11 cellular contexts compared by ENCODE assay signal in the genomic region with DNA sequence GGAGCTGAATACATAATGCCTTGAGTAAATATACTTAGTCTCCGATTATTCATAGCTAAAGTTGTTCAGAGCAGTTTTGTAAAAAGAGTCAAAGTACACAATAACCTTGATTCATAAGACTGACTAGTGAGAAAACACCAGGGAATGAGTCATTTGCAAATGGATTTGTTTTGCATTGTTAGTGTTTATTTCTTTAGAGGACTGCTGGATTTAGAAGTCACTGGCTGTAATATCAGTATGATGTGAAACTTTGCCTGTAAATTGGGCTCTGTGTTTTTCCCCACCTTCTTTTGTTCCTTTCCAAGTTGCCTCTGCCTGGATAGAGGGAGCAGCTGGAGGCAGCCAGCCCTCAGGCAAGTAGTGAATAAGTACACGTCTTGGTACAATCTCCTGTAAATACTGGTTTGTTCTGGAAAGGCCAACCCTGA.
DNase-seq lines count a peak whose midpoint lies in the region; ATAC-seq and TF ChIP-seq lines count a peak whose summit lies in the region.
"Had no signal": no experiment of that assay in that cellular context is flagged by ENCODE, and none has a peak within 500 bp of the region (broad histone marks: within the 10 kb centered on the region; RNA-seq: fewer than 3 reads in every experiment).

No MANE protein-coding gene starts in this region.

- DNase-seq in AG09319 (ENCODE audit: extremely low read depth, low read depth) (peak; percentile 16), HFF-Myc (ENCODE audit: extremely low read depth, low read depth) (peak; percentile 27), RKO (ENCODE audit: low spot score) (peak; percentile 21), fibroblast of villous mesenchyme (ENCODE audit: low read depth) (peak; percentile 54)
- DNase-seq: activated CD4-positive, alpha-beta T cell treated with anti-CD3 and anti-CD28 coated beads for 1 hour had no signal

- ATAC-seq in GM21786 (IDR thresholded peaks at IDR 0.05; ENCODE audit: unreplicated experiment) (no peak), GM18861 (IDR thresholded peaks at IDR 0.05; ENCODE audit: unreplicated experiment) (no peak), GM19395 (IDR thresholded peaks at IDR 0.05; ENCODE audit: unreplicated experiment) (no peak), SK-N-SH treated with all-trans-retinoic acid at 6 μM for 48 hours (no peak)
- ATAC-seq: activated T-helper 17 cell treated with anti-CD3 and anti-CD28 coated beads, Interleukin-2, amount 50 U/mL, for 72 hours had no signal

- TF ChIP-seq CTCF in AG09319 (IDR thresholded peaks at IDR 0.05; ENCODE audit: low read depth, low read length), result no peak
- TF ChIP-seq CTCF in HFF-Myc (IDR thresholded peaks at IDR 0.05; ENCODE audit: low read depth, low read length, missing control alignments), result no peak
- TF ChIP-seq CTCF in fibroblast of villous mesenchyme (IDR thresholded peaks at IDR 0.05; ENCODE audit: insufficient read depth, low read depth, low read length), result no peak

- H3K4me3 ChIP-seq in HFF-Myc (replicated peaks; ENCODE audit: low read depth, low read length), result no peak overlapping the region
- H3K4me3 ChIP-seq in fibroblast of villous mesenchyme (ENCODE audit: low read depth, low read length), result no peak overlapping the region
- H3K4me3 ChIP-seq: suprapubic skin had no signal

TF ChIP-seq in SK-N-SH treated with all-trans-retinoic acid at 6 μM for 48 hours, 23 proteins besides CTCF, POLR2A, EP300 and RAD21:
- no peak for TF ChIP-seq ZNF565 (CRISPR knock-in tag; conservative IDR thresholded peaks at IDR 0.05; ENCODE audit: low read depth)
- TF ChIP-seq ZNF8 (CRISPR knock-in tag; IDR thresholded peaks at IDR 0.05), result no peak
- TF ChIP-seq, protein P1, sequence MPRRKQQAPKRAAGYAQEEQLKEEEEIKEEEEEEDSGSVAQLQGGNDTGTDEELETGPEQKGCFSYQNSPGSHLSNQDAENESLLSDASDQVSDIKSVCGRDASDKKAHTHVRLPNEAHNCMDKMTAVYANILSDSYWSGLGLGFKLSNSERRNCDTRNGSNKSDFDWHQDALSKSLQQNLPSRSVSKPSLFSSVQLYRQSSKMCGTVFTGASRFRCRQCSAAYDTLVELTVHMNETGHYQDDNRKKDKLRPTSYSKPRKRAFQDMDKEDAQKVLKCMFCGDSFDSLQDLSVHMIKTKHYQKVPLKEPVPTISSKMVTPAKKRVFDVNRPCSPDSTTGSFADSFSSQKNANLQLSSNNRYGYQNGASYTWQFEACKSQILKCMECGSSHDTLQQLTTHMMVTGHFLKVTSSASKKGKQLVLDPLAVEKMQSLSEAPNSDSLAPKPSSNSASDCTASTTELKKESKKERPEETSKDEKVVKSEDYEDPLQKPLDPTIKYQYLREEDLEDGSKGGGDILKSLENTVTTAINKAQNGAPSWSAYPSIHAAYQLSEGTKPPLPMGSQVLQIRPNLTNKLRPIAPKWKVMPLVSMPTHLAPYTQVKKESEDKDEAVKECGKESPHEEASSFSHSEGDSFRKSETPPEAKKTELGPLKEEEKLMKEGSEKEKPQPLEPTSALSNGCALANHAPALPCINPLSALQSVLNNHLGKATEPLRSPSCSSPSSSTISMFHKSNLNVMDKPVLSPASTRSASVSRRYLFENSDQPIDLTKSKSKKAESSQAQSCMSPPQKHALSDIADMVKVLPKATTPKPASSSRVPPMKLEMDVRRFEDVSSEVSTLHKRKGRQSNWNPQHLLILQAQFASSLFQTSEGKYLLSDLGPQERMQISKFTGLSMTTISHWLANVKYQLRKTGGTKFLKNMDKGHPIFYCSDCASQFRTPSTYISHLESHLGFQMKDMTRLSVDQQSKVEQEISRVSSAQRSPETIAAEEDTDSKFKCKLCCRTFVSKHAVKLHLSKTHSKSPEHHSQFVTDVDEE (CRISPR knock-in tag; IDR thresholded peaks at IDR 0.05), result no peak
- TF ChIP-seq, protein P2, sequence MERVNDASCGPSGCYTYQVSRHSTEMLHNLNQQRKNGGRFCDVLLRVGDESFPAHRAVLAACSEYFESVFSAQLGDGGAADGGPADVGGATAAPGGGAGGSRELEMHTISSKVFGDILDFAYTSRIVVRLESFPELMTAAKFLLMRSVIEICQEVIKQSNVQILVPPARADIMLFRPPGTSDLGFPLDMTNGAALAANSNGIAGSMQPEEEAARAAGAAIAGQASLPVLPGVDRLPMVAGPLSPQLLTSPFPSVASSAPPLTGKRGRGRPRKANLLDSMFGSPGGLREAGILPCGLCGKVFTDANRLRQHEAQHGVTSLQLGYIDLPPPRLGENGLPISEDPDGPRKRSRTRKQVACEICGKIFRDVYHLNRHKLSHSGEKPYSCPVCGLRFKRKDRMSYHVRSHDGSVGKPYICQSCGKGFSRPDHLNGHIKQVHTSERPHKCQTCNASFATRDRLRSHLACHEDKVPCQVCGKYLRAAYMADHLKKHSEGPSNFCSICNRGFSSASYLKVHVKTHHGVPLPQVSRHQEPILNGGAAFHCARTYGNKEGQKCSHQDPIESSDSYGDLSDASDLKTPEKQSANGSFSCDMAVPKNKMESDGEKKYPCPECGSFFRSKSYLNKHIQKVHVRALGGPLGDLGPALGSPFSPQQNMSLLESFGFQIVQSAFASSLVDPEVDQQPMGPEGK (CRISPR knock-in tag; IDR thresholded peaks at IDR 0.05; ENCODE audit: borderline replicate concordance), result no peak
- TF ChIP-seq ZC3H10 (CRISPR knock-in tag; IDR thresholded peaks at IDR 0.05), result no peak
- TF ChIP-seq ZNF70 (CRISPR knock-in tag; IDR thresholded peaks at IDR 0.05), result no peak
- TF ChIP-seq ZFP3 (CRISPR knock-in tag; IDR thresholded peaks at IDR 0.05), result no peak
- no peak for TF ChIP-seq GLIS3 (CRISPR knock-in tag; IDR thresholded peaks at IDR 0.05)
- TF ChIP-seq ESRRG (CRISPR knock-in tag; IDR thresholded peaks at IDR 0.05), result no peak
- no peak for TF ChIP-seq BACH2 (CRISPR knock-in tag; IDR thresholded peaks at IDR 0.05; ENCODE audit: borderline replicate concordance)
- no peak for TF ChIP-seq ZFP30 (CRISPR knock-in tag; IDR thresholded peaks at IDR 0.05)
- no peak for TF ChIP-seq CSRNP3 (CRISPR knock-in tag; IDR thresholded peaks at IDR 0.05)
- no peak for TF ChIP-seq CSDC2 (CRISPR knock-in tag; IDR thresholded peaks at IDR 0.05)
- TF ChIP-seq TCF4 (CRISPR knock-in tag; IDR thresholded peaks at IDR 0.05; ENCODE audit: borderline replicate concordance), result no peak
